30 cellular contexts compared by ENCODE assay signal in the genomic region with DNA sequence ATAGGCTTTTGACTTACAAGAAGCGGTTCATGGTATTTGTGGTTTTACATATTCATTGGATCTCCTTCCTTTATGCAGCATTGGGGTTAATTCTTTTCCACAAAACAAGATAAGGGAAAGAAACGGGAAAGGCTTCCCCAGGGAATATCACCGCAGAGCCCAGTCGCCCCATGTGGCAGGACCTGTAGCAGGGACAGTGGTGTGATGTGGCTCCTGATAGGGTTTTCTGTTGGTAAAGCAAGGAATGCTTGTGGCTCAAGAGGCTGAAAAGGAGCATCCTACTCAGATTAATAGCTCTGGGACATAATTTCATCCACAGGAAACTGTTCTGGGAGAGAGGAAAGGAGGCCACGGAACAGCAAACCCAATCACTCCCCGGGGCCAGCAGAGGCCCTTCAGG.
"Had no signal": no experiment of that assay in that cellular context is flagged by ENCODE, and none has a peak within 500 bp of the region (broad histone marks: within the 10 kb centered on the region; RNA-seq: fewer than 3 reads in every experiment).

No MANE protein-coding gene starts in this region.

- H3K27ac Mint-ChIP-seq: immature natural killer cell; naive thymus-derived CD4-positive, alpha-beta T cell; nephron; neural progenitor cell; progenitor cell of endocrine pancreas; stimulated activated naive B cell treated with anti-CD40 and anti-IgM and Interleukin-4, amounts not matched to agents 10 μg/mL and 1 μg/mL and 100 μg/mL, for 72 hours; stimulated activated naive CD8-positive, alpha-beta T cell treated with anti-CD3 and anti-CD28 coated beads, Interleukin-15, Interleukin-2, amounts not matched to agents 100 ng/mL and 50 ng/mL, for 24 hours had no signal

- H3K9ac ChIP-seq: neural progenitor cell, parathyroid adenoma had no signal

- H3K36me3 Mint-ChIP-seq: immature natural killer cell; naive thymus-derived CD4-positive, alpha-beta T cell; neural progenitor cell; stimulated activated naive B cell treated with anti-CD40 and anti-IgM and Interleukin-4, amounts not matched to agents 10 μg/mL and 1 μg/mL and 100 μg/mL, for 72 hours had no signal

- H3K27ac ChIP-seq: dorsolateral prefrontal cortex, epithelial cell of prostate, gastroesophageal sphincter, heart left ventricle, hepatocyte, lower lobe of right lung, neural progenitor cell, parathyroid adenoma, right lobe of liver, suprapubic skin, transverse colon, upper lobe of right lung, vagina had no signal

- H3K36me3 ChIP-seq: gastroesophageal sphincter, heart left ventricle, lower lobe of right lung, neural progenitor cell, right lobe of liver, suprapubic skin, transverse colon, upper lobe of right lung, vagina had no signal

- H3K9me3 ChIP-seq: gastroesophageal sphincter, heart left ventricle, lower lobe of right lung, right lobe of liver, suprapubic skin, transverse colon, upper lobe of right lung, vagina had no signal

- H3K4me2 ChIP-seq: hepatocyte, neural progenitor cell had no signal

- H3K4me1 ChIP-seq: gastroesophageal sphincter, heart left ventricle, lower lobe of right lung, neural progenitor cell, parathyroid adenoma, right lobe of liver, suprapubic skin, transverse colon, upper lobe of right lung, vagina had no signal

- H3K9me3 Mint-ChIP-seq: nephron; neural progenitor cell; stimulated activated naive B cell treated with anti-CD40 and anti-IgM and Interleukin-4, amounts not matched to agents 10 μg/mL and 1 μg/mL and 100 μg/mL, for 72 hours had no signal

- H3K4me1 Mint-ChIP-seq: immature natural killer cell; naive thymus-derived CD4-positive, alpha-beta T cell; nephron; neural progenitor cell; stimulated activated naive B cell treated with anti-CD40 and anti-IgM and Interleukin-4, amounts not matched to agents 10 μg/mL and 1 μg/mL and 100 μg/mL, for 72 hours had no signal

- H3K79me2 ChIP-seq: hepatocyte, parathyroid adenoma had no signal

- H3K27me3 ChIP-seq: dorsolateral prefrontal cortex, gastroesophageal sphincter, heart left ventricle, hepatocyte, neural progenitor cell, right lobe of liver, suprapubic skin, transverse colon, upper lobe of right lung, vagina had no signal

- DNase-seq: dorsolateral prefrontal cortex; effector CD4-positive, alpha-beta T cell; foreskin fibroblast; heart left ventricle; immature natural killer cell; islet precursor cell; kidney glomerular epithelial cell; left colon; left ventricle myocardium superior; lower lobe of right lung; midbrain; naive thymus-derived CD4-positive, alpha-beta T cell; right lobe of liver; small intestine; stimulated activated CD4-positive, alpha-beta T cell treated with anti-CD3 and anti-CD28 coated beads, Interleukin-15, amount 100 ng/mL, for 24 hours; stimulated activated CD4-positive, alpha-beta T cell treated with anti-CD3 and anti-CD28 coated beads, Interleukin-2, amount 100 ng/mL, for 48 hours; stimulated activated naive B cell treated with anti-CD40 and anti-IgM and Interleukin-4, amounts not matched to agents 10 μg/mL and 1 μg/mL and 100 μg/mL, for 72 hours; transverse colon; upper lobe of right lung had no signal

- H2AFZ ChIP-seq: hepatocyte, neural progenitor cell, parathyroid adenoma had no signal

- H3K4me3 ChIP-seq: dorsolateral prefrontal cortex, gastroesophageal sphincter, heart left ventricle, hepatocyte, lower lobe of right lung, neural progenitor cell, right lobe of liver, suprapubic skin, transverse colon, upper lobe of right lung, vagina had no signal

- H3K4me3 Mint-ChIP-seq: immature natural killer cell; naive thymus-derived CD4-positive, alpha-beta T cell; nephron; neural progenitor cell; stimulated activated naive B cell treated with anti-CD40 and anti-IgM and Interleukin-4, amounts not matched to agents 10 μg/mL and 1 μg/mL and 100 μg/mL, for 72 hours; stimulated activated naive CD8-positive, alpha-beta T cell treated with anti-CD3 and anti-CD28 coated beads, Interleukin-15, Interleukin-2, amounts not matched to agents 100 ng/mL and 50 ng/mL, for 24 hours had no signal

- H3K27me3 Mint-ChIP-seq: naive thymus-derived CD4-positive, alpha-beta T cell; progenitor cell of endocrine pancreas; stimulated activated naive B cell treated with anti-CD40 and anti-IgM and Interleukin-4, amounts not matched to agents 10 μg/mL and 1 μg/mL and 100 μg/mL, for 72 hours; stimulated activated naive CD8-positive, alpha-beta T cell treated with anti-CD3 and anti-CD28 coated beads, Interleukin-15, Interleukin-2, amounts not matched to agents 100 ng/mL and 50 ng/mL, for 24 hours had no signal

- ATAC-seq: esophagus mucosa; gastroesophageal sphincter; heart left ventricle; left colon; left ventricle myocardium superior; lower lobe of right lung; naive thymus-derived CD4-positive, alpha-beta T cell; right lobe of liver; stimulated activated naive B cell treated with anti-CD40 and anti-IgM and Interleukin-4, amounts not matched to agents 10 μg/mL and 1 μg/mL and 100 μg/mL, for 72 hours; upper lobe of right lung had no signal
